ENCODE assay signal across 18 cellular contexts in genomic region chrX:11416600-11416999, GRCh38.
DNase-seq lines count a peak whose midpoint lies in the region; ATAC-seq and TF ChIP-seq lines count a peak whose summit lies in the region.
"Had no signal": no experiment of that assay in that cellular context is flagged by ENCODE, and none has a peak within 500 bp of the region (broad histone marks: within the 10 kb centered on the region; RNA-seq: fewer than 3 reads in every experiment).

No MANE protein-coding gene starts in this region.

- H3K9ac ChIP-seq in BLaER1 (no peak overlapping the region), mammary epithelial cell (ENCODE audit: insufficient read depth, low read length) (no peak overlapping the region)

- WGBS in mammary epithelial cell (ENCODE audit: low coverage, missing lambda C conversion rate): 42% methylated on average over 13 of the region's 13 CpGs
- 67 to 71% methylated on average over 13 of the region's 13 CpGs for WGBS in lung, 2 donors

- CTCF ChIA-PET in mammary epithelial cell (lab: Charles Lee; ENCODE audit: low non-redundant PET): no interaction called here

- H3K27me3 ChIP-seq in BLaER1: peaks cover 85% of the 10 kb centered on the region
- H3K27me3 ChIP-seq in mammary epithelial cell (ENCODE audit: insufficient read depth, low read length): no peaks in the 10 kb centered on the region
- H3K27me3 ChIP-seq in lung (ENCODE audit: control insufficient read depth, insufficient read depth): no peaks in the 10 kb centered on the region

- in situ Hi-C loops in mammary epithelial cell (cut with MboI; ENCODE audit: low sequenced_read_pairs in 2 of 2): no loop called here

- no peaks in the 10 kb centered on the region for H3K9me3 ChIP-seq in BLaER1
- H3K9me3 ChIP-seq in mammary epithelial cell (replicated peaks; ENCODE audit: insufficient read depth, low read length): no peaks in the 10 kb centered on the region
- no peaks in the 10 kb centered on the region for H3K9me3 ChIP-seq in lung (ENCODE audit: control insufficient read depth in 2 of 2, insufficient read depth in 1 of 2, low read length in 1 of 2)

- H3K4me3 ChIP-seq in BLaER1: 0 out of 2 replicates have a peak overlapping the region, but pooled peaks have one; percentile 18
- peak overlapping the region; percentile 15; the same call in 1 of the 2 replicates for H3K4me3 ChIP-seq in LNCaP clone FGC (ENCODE audit: low read depth, low read length)
- H3K4me3 ChIP-seq in mammary epithelial cell (replicated peaks in 1 of 3; ENCODE audit: insufficient read depth in 1 of 3, low read depth in 2 of 3, low read length in 3 of 3): peak overlapping the region; percentile 12 to 33 (median 15)
- no peak overlapping the region for H3K4me3 ChIP-seq in lung

- no TSS peak for BruUV-seq in mammary epithelial cell (replicated peaks; lab: Mats Ljungman, UMichigan)

- no peaks in the 10 kb centered on the region for H3K36me3 ChIP-seq in BLaER1
- no peaks in the 10 kb centered on the region for H3K36me3 ChIP-seq in mammary epithelial cell (ENCODE audit: insufficient read depth, low read length)
- H3K36me3 ChIP-seq in lung (ENCODE audit: control insufficient read depth in 2 of 2, insufficient read depth in 2 of 2, low read length in 2 of 2): no peaks in the 10 kb centered on the region

- peak overlapping the region; percentile 76 for H2AFZ ChIP-seq in mammary epithelial cell (ENCODE audit: low read depth, low read length)

- ATAC-seq in lung (ENCODE audit: insufficient read depth, low FRiP score): peak; percentile 19
- ATAC-seq: SK-N-SH treated with all-trans-retinoic acid at 6 μM for 48 hours had no signal

- no peak for TF ChIP-seq CTCF in LNCaP clone FGC (IDR thresholded peaks at IDR 0.05; ENCODE audit: control insufficient read depth, extremely low read depth, insufficient read depth)
- no peak for TF ChIP-seq CTCF in mammary epithelial cell (conservative IDR thresholded peaks at IDR 0.05 in 1 of 2, IDR thresholded peaks at IDR 0.05 in 1 of 2; ENCODE audit: extremely low read depth in 1 of 2, insufficient read depth in 1 of 2, low read depth in 1 of 2, low read length in 2 of 2)
- no peak for TF ChIP-seq CTCF in lung (IDR thresholded peaks at IDR 0.05; ENCODE audit: control extremely low read depth, extremely low read depth)

- peak overlapping the region; percentile 64 for H3K4me2 ChIP-seq in BLaER1
- H3K4me2 ChIP-seq in mammary epithelial cell (ENCODE audit: insufficient read depth, low read depth, low read length): peak overlapping the region; percentile 66

- no peak overlapping the region for H3K27ac ChIP-seq in BLaER1
- no peak overlapping the region for H3K27ac ChIP-seq in mammary epithelial cell (ENCODE audit: insufficient read depth, low read depth, low read length)
- H3K27ac ChIP-seq in lung (ENCODE audit: low read depth in 1 of 2, low read length in 1 of 2): no peak overlapping the region

- no peaks in the 10 kb centered on the region for H3K79me2 ChIP-seq in mammary epithelial cell (ENCODE audit: insufficient read depth, low read length)

- DNase-seq in LNCaP clone FGC (ENCODE audit: low read depth) (peak; percentile 33), mammary epithelial cell (peak; percentile 28), lung (ENCODE audit: low spot score) (no peak), C1 segment of cervical spinal cord (lab: John Stamatoyannopoulos, UW) (no peak), amygdala (lab: John Stamatoyannopoulos, UW) (no peak), anterior cingulate cortex (lab: John Stamatoyannopoulos, UW) (no peak)
- no peak for DNase-seq in activated effector memory CD4-positive, alpha-beta T cell treated with anti-CD3 and anti-CD28 coated beads, Interleukin-2, amount 50 U/mL, for 16 hours
- DNase-seq: AML-193; CD8-positive, alpha-beta memory T cell; HFFc6; MV-4-11; NCI-H1436; NCI-H2081; NCI-H2227 treated with DMSO at 0.1 percent for 48 hours; NCI-H526 treated with DMSO at 0.1 percent for 48 hours; Right ventricle myocardium superior had no signal

- intact Hi-C loops in mammary epithelial cell (cut with micrococcal nuclease): no loop called here

- dilution Hi-C loops in mammary epithelial cell (cut with HindIII; ENCODE audit: low sequenced_read_pairs): no loop called here

- peaks cover 10% of the 10 kb centered on the region; the same call in 1 of the 2 replicates for H4K20me1 ChIP-seq in BLaER1
- no peaks in the 10 kb centered on the region for H4K20me1 ChIP-seq in mammary epithelial cell (ENCODE audit: insufficient read depth, low read length)

- H3K4me1 ChIP-seq in BLaER1 (peaks cover 17% of the 10 kb centered on the region), mammary epithelial cell (ENCODE audit: insufficient read depth, low read length) (no peaks in the 10 kb centered on the region), lung (ENCODE audit: control insufficient read depth in 2 of 2, insufficient read depth in 2 of 2, low read length in 2 of 2) (peaks cover 0 to 2% of the 10 kb centered on the region in 2 donors)

Comparison
In these comparisons a context has a peak if more than half of its experiments do, and no peak if none do; other contexts are left out.
1. DNase-seq: peak in LNCaP clone FGC (single experiment) and mammary epithelial cell (single experiment); none in lung (single experiment), C1 segment of cervical spinal cord (0 of 14), amygdala (0 of 56), anterior cingulate cortex (0 of 58) and activated effector memory CD4-positive, alpha-beta T cell treated with anti-CD3 and anti-CD28 coated beads, Interleukin-2, amount 50 U/mL, for 16 hours (single experiment).